ENCODE assay signal across 16 cellular contexts in genomic region chr9:35546853-35547252, GRCh38. TPM values are rescaled to one million over a fixed set of nuclear protein-coding genes. Genes with fewer than 3 reads are reported as not detected.
A peak's percentile ranks its signal among the peaks of the same experiment; 100 is the strongest.
DNase-seq lines count a peak whose midpoint lies in the region; ATAC-seq and TF ChIP-seq lines count a peak whose summit lies in the region.
"Had no signal": no experiment of that assay in that cellular context is flagged by ENCODE, and none has a peak within 500 bp of the region (broad histone marks: within the 10 kb centered on the region; RNA-seq: fewer than 3 reads in every experiment).

No MANE protein-coding gene starts in this region.

- intact Hi-C loops in MCF 10A (cut with micrococcal nuclease), result no loop called here
- intact Hi-C loops in breast epithelium (cut with DNase I; ENCODE audit: low total_unique reads), result no loop called here
- intact Hi-C loops in upper lobe of right lung (cut with DNase I), result no loop called here

- TF ChIP-seq POLR2A in breast epithelium (IDR thresholded peaks at IDR 0.05) (no peak), gastroesophageal sphincter (IDR thresholded peaks at IDR 0.05) (no peak)

- H3K36me3 Mint-ChIP-seq in MCF 10A (ENCODE audit: insufficient read depth, unreplicated experiment), result peaks cover 24% of the 10 kb centered on the region
- H3K36me3 Mint-ChIP-seq: CD4-positive, CD25-positive, alpha-beta regulatory T cell had no signal

- no peak overlapping the region for H3K4me3 ChIP-seq in breast epithelium
- H3K4me3 ChIP-seq in RWPE2 (ENCODE audit: severe bottlenecking), result no peak overlapping the region
- no peak overlapping the region for H3K4me3 ChIP-seq in gastroesophageal sphincter
- no peak overlapping the region for H3K4me3 ChIP-seq in upper lobe of right lung
- H3K4me3 ChIP-seq: BLaER1, GM23338 had no signal

- ATAC-seq in RWPE2 (ENCODE audit: low read depth), result peak; percentile 17; the same call in 1 of the 3 replicates
- peak; percentile 7 for ATAC-seq in gastroesophageal sphincter
- peak; percentile 27 for ATAC-seq in upper lobe of right lung
- no peak for ATAC-seq in GM18519 (IDR thresholded peaks at IDR 0.05; ENCODE audit: low FRiP score, unreplicated experiment)
- no peak for ATAC-seq in HG03025 (IDR thresholded peaks at IDR 0.05; ENCODE audit: low FRiP score, unreplicated experiment)
- ATAC-seq in GM21526 (IDR thresholded peaks at IDR 0.05; ENCODE audit: low FRiP score, unreplicated experiment), result no peak
- ATAC-seq: GM23338 had no signal

- peaks cover 12% of the 10 kb centered on the region for H3K4me1 Mint-ChIP-seq in MCF 10A (ENCODE audit: insufficient read depth, unreplicated experiment)
- H3K4me1 Mint-ChIP-seq: CD4-positive, CD25-positive, alpha-beta regulatory T cell; GM23338; H9; IgD-negative memory B cell had no signal

- no peaks in the 10 kb centered on the region for H3K27me3 Mint-ChIP-seq in MCF 10A (ENCODE audit: insufficient read depth, unreplicated experiment)

- H3K4me3 Mint-ChIP-seq in MCF 10A (ENCODE audit: unreplicated experiment), result no peak overlapping the region
- H3K4me3 Mint-ChIP-seq: CD4-positive, CD25-positive, alpha-beta regulatory T cell; GM23338; H9; IgD-negative memory B cell had no signal

- 100% methylated on average over 1 of the region's 6 CpGs; no CpG with 5 or more reads in 1 of the 2 donors for WGBS in gastroesophageal sphincter (ENCODE audit: low coverage in 1 of 2), 2 donors

- TF ChIP-seq EP300 in gastroesophageal sphincter (IDR thresholded peaks at IDR 0.05), result no peak

- H3K27ac ChIP-seq in breast epithelium, result no peak overlapping the region
- H3K27ac ChIP-seq in RWPE2 (ENCODE audit: poor library complexity, severe bottlenecking), result no peak overlapping the region
- no peak overlapping the region for H3K27ac ChIP-seq in gastroesophageal sphincter
- H3K27ac ChIP-seq in upper lobe of right lung, result no peak overlapping the region
- H3K27ac ChIP-seq: 22Rv1, BLaER1 had no signal

- TF ChIP-seq CTCF in MCF 10A (IDR thresholded peaks at IDR 0.05; ENCODE audit: unreplicated experiment) (no peak), breast epithelium (IDR thresholded peaks at IDR 0.05) (no peak), RWPE2 (IDR thresholded peaks at IDR 0.05; ENCODE audit: poor library complexity, severe bottlenecking) (no peak), gastroesophageal sphincter (IDR thresholded peaks at IDR 0.05) (no peak), upper lobe of right lung (IDR thresholded peaks at IDR 0.05) (no peak)

- POLR2A ChIA-PET in MCF 10A (lab: Yijun Ruan, JAX), result no interaction called here

- no peak overlapping the region for H3K27ac Mint-ChIP-seq in MCF 10A (ENCODE audit: low read depth, unreplicated experiment)
- H3K27ac Mint-ChIP-seq: CD4-positive, CD25-positive, alpha-beta regulatory T cell; GM23338 had no signal

- H3K9me3 ChIP-seq in breast epithelium, result no peaks in the 10 kb centered on the region
- H3K9me3 ChIP-seq in RWPE2 (ENCODE audit: severe bottlenecking), result no peaks in the 10 kb centered on the region
- no peaks in the 10 kb centered on the region for H3K9me3 ChIP-seq in gastroesophageal sphincter
- no peaks in the 10 kb centered on the region for H3K9me3 ChIP-seq in upper lobe of right lung
- H3K9me3 ChIP-seq: BLaER1 had no signal

- H3K9me3 Mint-ChIP-seq in MCF 10A (ENCODE audit: unreplicated experiment), result no peaks in the 10 kb centered on the region
- H3K9me3 Mint-ChIP-seq: CD4-positive, CD25-positive, alpha-beta regulatory T cell; GM23338; H9; IgD-negative memory B cell had no signal

- DNase-seq in MCF 10A (ENCODE audit: unreplicated experiment) (no peak), breast epithelium (ENCODE audit: low spot score in 2 of 2) (no peak), RWPE2 (ENCODE audit: low spot score) (no peak), upper lobe of right lung (no peak)
- DNase-seq: AML-193; CD4-positive, CD25-positive, alpha-beta regulatory T cell; DMS 273 treated with DMSO at 0.1 percent for 48 hours; H9 had no signal

- H3K36me3 ChIP-seq in breast epithelium (peaks cover 4% of the 10 kb centered on the region), RWPE2 (ENCODE audit: low read depth) (peaks cover 6% of the 10 kb centered on the region), gastroesophageal sphincter (peaks cover 0 to 29% of the 10 kb centered on the region in 2 donors), upper lobe of right lung (peaks cover 24% of the 10 kb centered on the region)

- H3K27me3 ChIP-seq in breast epithelium (no peaks in the 10 kb centered on the region), RWPE2 (ENCODE audit: insufficient read depth, poor library complexity, severe bottlenecking) (no peaks in the 10 kb centered on the region), gastroesophageal sphincter (no peaks in the 10 kb centered on the region), upper lobe of right lung (no peaks in the 10 kb centered on the region)
- H3K27me3 ChIP-seq: BLaER1 had no signal

- CTCF ChIA-PET in MCF 10A (lab: Yijun Ruan, JAX), result interaction anchor here (1.1 to 1.4 kb wide), 2 partner anchors 31 to 57 kb away, joined by 3 read pairs; partner anchors contain the start of gene RUSC2

- TSS peak; percentile 27 for BruUV-seq in MCF 10A (replicated peaks; lab: Mats Ljungman, UMichigan)

- H3K4me1 ChIP-seq in breast epithelium (no peaks in the 10 kb centered on the region), RWPE2 (ENCODE audit: insufficient read depth, poor library complexity, severe bottlenecking) (no peaks in the 10 kb centered on the region), gastroesophageal sphincter (peaks cover 0 to 93% (median 12%) of the 10 kb centered on the region in 3 donors), upper lobe of right lung (no peaks in the 10 kb centered on the region)
- H3K4me1 ChIP-seq: BLaER1 had no signal

RNA-seq across cellular contexts. Expression of gene RUSC2, which starts 56.9 kb away (rescaled TPM):
- 27.8 and 30.5 TPM in 2 replicates for total RNA-seq in MCF 10A (2022)
- total RNA-seq in breast epithelium, result 10 to 100 TPM; 17.0 to 17.1 (median 17.1) TPM
- total RNA-seq in gastroesophageal sphincter, result 10 to 100 TPM; 43.8 to 85.4 (median 59.6) TPM
- total RNA-seq in upper lobe of right lung, result 31.5 TPM

RNA-seq across cellular contexts. Expression of gene TESK1, which starts 58.2 kb away (rescaled TPM):
- total RNA-seq in MCF 10A (2022), result 32.1 and 41.9 TPM in 2 replicates
- total RNA-seq in breast epithelium, result 10 to 100 TPM; 26.5 to 50.4 (median 33.8) TPM
- 10 to 100 TPM; 38.2 to 77.1 (median 40.2) TPM for total RNA-seq in gastroesophageal sphincter
- 43.9 TPM for total RNA-seq in upper lobe of right lung

Comparison
In these comparisons a context has a peak if more than half of its experiments do, and no peak if none do; other contexts are left out.
1. ATAC-seq: peak in RWPE2 (single experiment), gastroesophageal sphincter (single experiment) and upper lobe of right lung (single experiment); none in GM18519 (single experiment), HG03025 (single experiment) and GM21526 (single experiment).